In genomic region chr11:124763156-124763947, GRCh38 we compare ENCODE assay signal across 8 cellular contexts. TPM values are rescaled to one million over a fixed set of nuclear protein-coding genes. Genes with fewer than 3 reads are reported as not detected.
DNase-seq lines count a peak whose midpoint lies in the region; ATAC-seq and TF ChIP-seq lines count a peak whose summit lies in the region.

No MANE protein-coding gene starts in this region.

- H4K20me1 ChIP-seq in hepatocyte (ENCODE audit: insufficient read depth, poor library complexity, severe bottlenecking) = peaks cover 28% of the 10 kb centered on the region

- H3K4me1 ChIP-seq in hepatocyte (ENCODE audit: insufficient read depth) (peaks cover 30% of the 10 kb centered on the region), sigmoid colon (peaks cover 0 to 43% (median 40%) of the 10 kb centered on the region in 4 donors)

- H3K27ac ChIP-seq in hepatocyte = no peak overlapping the region
- H3K27ac ChIP-seq in sigmoid colon = peak overlapping the region; percentile 54 to 76 (median 68)

- no peak for TF ChIP-seq EP300 in sigmoid colon (IDR thresholded peaks at IDR 0.05)

- peak overlapping the region; percentile 35 for H2AFZ ChIP-seq in hepatocyte

- H3K9me3 ChIP-seq in hepatocyte (ENCODE audit: low read depth) (no peaks in the 10 kb centered on the region), sigmoid colon (no peaks in the 10 kb centered on the region)

- TF ChIP-seq POLR2A in sigmoid colon (IDR thresholded peaks at IDR 0.05) = no peak

- no peaks in the 10 kb centered on the region for H3K9me2 ChIP-seq in hepatocyte (replicated peaks; ENCODE audit: insufficient read depth)

- TF ChIP-seq CTCF in hepatocyte (IDR thresholded peaks at IDR 0.05; ENCODE audit: poor library complexity) = peak; percentile 77
- peak; percentile 34 to 59 (median 58) for TF ChIP-seq CTCF in sigmoid colon (IDR thresholded peaks at IDR 0.05)

- H3K27me3 ChIP-seq in hepatocyte = peaks cover 42% of the 10 kb centered on the region
- peaks cover 39 to 54% (median 44%) of the 10 kb centered on the region in 3 donors for H3K27me3 ChIP-seq in sigmoid colon

- DNase-seq in AML-193 (lab: John Stamatoyannopoulos, UW) (peak; percentile 51 to 66), NCI-H1417 (lab: John Stamatoyannopoulos, UW) (peak; percentile 58 to 92 (median 83)), T-helper 2 cell (peak; percentile 69 to 84 (median 78)), amygdala (lab: John Stamatoyannopoulos, UW) (peak in 36 of 56 donors; percentile 13 to 82 (median 42)), hepatocyte (ENCODE audit: low spot score) (peak; percentile 88), sigmoid colon (peak; percentile 86)

- H3K4me3 ChIP-seq in hepatocyte = peak overlapping the region; percentile 64
- H3K4me3 ChIP-seq in sigmoid colon = peak overlapping the region; percentile 6 to 45 (median 42)

- ATAC-seq in GM21447 (IDR thresholded peaks at IDR 0.05; ENCODE audit: unreplicated experiment) (peak; percentile 20), HG03097 (IDR thresholded peaks at IDR 0.05; ENCODE audit: low FRiP score, unreplicated experiment) (no peak)

- H3K36me3 ChIP-seq in hepatocyte (replicated peaks; ENCODE audit: insufficient read depth, low read depth) (no peaks in the 10 kb centered on the region), sigmoid colon (peaks cover 0 to 21% (median 8%) of the 10 kb centered on the region in 4 donors)

- H3K79me2 ChIP-seq in hepatocyte = no peaks in the 10 kb centered on the region

- intact Hi-C loops in sigmoid colon (cut with DNase I) = loop anchor here (2.0 kb wide), 3 partner anchors 37 to 95 kb away; partner anchors contain the start of gene MSANTD2

- peak overlapping the region; percentile 100 for H3K4me2 ChIP-seq in hepatocyte

- WGBS in hepatocyte (ENCODE audit: low lambda C conversion rate, missing lambda C conversion rate) = 5% methylated on average over 19 of the region's 21 CpGs
- WGBS in sigmoid colon, 2 donors = 2 to 6% methylated on average over 21 of the region's 21 CpGs

RNA-seq across cellular contexts. Expression of gene ESAM, which starts 1.3 kb away (rescaled TPM):
- total RNA-seq in hepatocyte (2.0 and 3.6 TPM in 2 replicates), sigmoid colon (1 to 10 TPM; 4.6 to 9.7 (median 7.6) TPM)
- polyA plus RNA-seq in hepatocyte (3.9 and 7.9 TPM in 2 replicates), sigmoid colon (10 to 100 TPM in 1 of 3 donors, 1 to 10 TPM in 2; 2.3 to 14.9 (median 3.6) TPM)

RNA-seq across cellular contexts. Expression of gene VSIG2, which starts 11.3 kb away (rescaled TPM):
- 22.6 and 22.9 TPM in 2 replicates for total RNA-seq in hepatocyte
- polyA plus RNA-seq in hepatocyte = 34.3 and 38.9 TPM in 2 replicates
- 1 to 10 TPM in 1 of 4 donors, under 1 TPM in 2, not detected in 1; 0.36 to 3.0 (median 0.49) TPM for total RNA-seq in sigmoid colon
- polyA plus RNA-seq in sigmoid colon = 10 to 100 TPM; 54.6 to 79.3 (median 66.9) TPM

RNA-seq across cellular contexts. Expression of gene NRGN, which starts 23.6 kb away (rescaled TPM):
- total RNA-seq in hepatocyte (not detected in 2 replicates), sigmoid colon (1 to 10 TPM in 2 of 4 donors, under 1 TPM in 1, not detected in 1; 0.95 to 1.3 (median 1.1) TPM)
- polyA plus RNA-seq in hepatocyte (1.1 and 1.2 TPM in 2 replicates), sigmoid colon (1 to 10 TPM in 2 of 3 donors, not detected in 1; 1.8 to 7.4 TPM)

RNA-seq across cellular contexts. Expression of gene MSANTD2, which starts 36.9 kb away (rescaled TPM):
- 14.9 and 18.3 TPM in 2 replicates for total RNA-seq in hepatocyte
- polyA plus RNA-seq in hepatocyte = 10.8 and 11.2 TPM in 2 replicates
- total RNA-seq in sigmoid colon = 10 to 100 TPM in 3 of 4 donors, 1 to 10 TPM in 1; 8.6 to 23.8 (median 16.0) TPM
- 1 to 10 TPM; 1.6 to 5.2 (median 1.8) TPM for polyA plus RNA-seq in sigmoid colon
